In genomic region chr10:92848037-92848440, GRCh38 we compare ENCODE assay signal across 8 cellular contexts. TPM values are rescaled to one million over a fixed set of nuclear protein-coding genes. Genes with fewer than 3 reads are reported as not detected.
DNase-seq lines count a peak whose midpoint lies in the region; ATAC-seq and TF ChIP-seq lines count a peak whose summit lies in the region.

No MANE protein-coding gene starts in this region.

- no peak overlapping the region for H2BK5ac ChIP-seq in IMR-90 (ENCODE audit: low read depth, low read length, poor library complexity, severe bottlenecking)

- peaks cover 6% of the 10 kb centered on the region for H3F3A ChIP-seq in DOHH2 (ENCODE audit: control insufficient read depth, insufficient read depth)

- H3K9me1 ChIP-seq in IMR-90 (ENCODE audit: insufficient read depth, low read length): peaks cover 6% of the 10 kb centered on the region; the same call in 1 of the 2 replicates

- H3K4me3 Mint-ChIP-seq in nephron: peak overlapping the region; percentile 88 to 99 (median 98)

- H2AFZ ChIP-seq in IMR-90 (replicated peaks; ENCODE audit: low read length, poor library complexity): peak overlapping the region; percentile 90

- no peak for TF ChIP-seq CTCF in DOHH2 (IDR thresholded peaks at IDR 0.05; ENCODE audit: low read depth, low read length, poor library complexity, severe bottlenecking)
- no peak for TF ChIP-seq CTCF in IMR-90 (conservative IDR thresholded peaks at IDR 0.05; ENCODE audit: low read depth, low read length)
- TF ChIP-seq CTCF in choroid plexus epithelial cell (conservative IDR thresholded peaks at IDR 0.05; ENCODE audit: low read depth, low read length): no peak
- TF ChIP-seq CTCF in nephron (IDR thresholded peaks at IDR 0.05; ENCODE audit: unreplicated experiment in 3 of 3): no peak

- no peaks in the 10 kb centered on the region for H3K36me3 ChIP-seq in DOHH2 (ENCODE audit: control insufficient read depth, low read length)
- no peaks in the 10 kb centered on the region for H3K36me3 ChIP-seq in IMR-90 (ENCODE audit: control insufficient read depth, insufficient read depth, low read length)

- H4K91ac ChIP-seq in IMR-90 (ENCODE audit: insufficient read depth, low read depth, low read length): peak overlapping the region; percentile 31; the same call in 1 of the 2 replicates

- no peak; the same call in 1 of the 2 replicates for TF ChIP-seq POLR2A in IMR-90 (IDR thresholded peaks at IDR 0.05; ENCODE audit: low read depth, low read length)

- H3K18ac ChIP-seq in IMR-90 (ENCODE audit: low read depth, low read length): peak overlapping the region; percentile 75

- H2BK120ac ChIP-seq in IMR-90 (ENCODE audit: low read depth, low read length): peak overlapping the region; percentile 79

- H3K27ac ChIP-seq in DOHH2 (ENCODE audit: low read depth, low read length): no peak overlapping the region
- H3K27ac ChIP-seq in IMR-90 (ENCODE audit: insufficient read depth, low read length): peak overlapping the region; percentile 53

- dilution Hi-C loops in IMR-90 (cut with HindIII; ENCODE audit: low sequenced_read_pairs, unreplicated experiment): no loop called here

- no peaks in the 10 kb centered on the region for H4K20me1 ChIP-seq in DOHH2 (ENCODE audit: control insufficient read depth, insufficient read depth, low read depth, low read length)
- H4K20me1 ChIP-seq in IMR-90 (ENCODE audit: insufficient read depth, low read length): no peaks in the 10 kb centered on the region

- H3K4me1 ChIP-seq in DOHH2 (ENCODE audit: control insufficient read depth, low read length): peaks cover 23% of the 10 kb centered on the region
- peaks cover 2% of the 10 kb centered on the region; the same call in 1 of the 2 replicates for H3K4me1 ChIP-seq in IMR-90 (ENCODE audit: control insufficient read depth, insufficient read depth, low read length)

- H3K79me2 ChIP-seq in DOHH2 (ENCODE audit: control insufficient read depth, low read length): peaks cover 13% of the 10 kb centered on the region

- CTCF ChIA-PET in IMR-90 (lab: Yijun Ruan, JAX): interaction anchor here (1.0 kb wide), 1 partner anchor 13 kb away, joined by 4 read pairs; no protein-coding TSS in a partner anchor

- WGBS in IMR-90 (ENCODE audit: extremely low coverage in 2 of 2, insufficient read length in 1 of 2), 2 experiments: 1% methylated on average over 25 of the region's 32 CpGs; no CpG with 5 or more reads in 1 of the 2 experiments

- H3K27me3 Mint-ChIP-seq in nephron (ENCODE audit: low read depth): no peaks in the 10 kb centered on the region

- no peak for TF ChIP-seq RAD21 in IMR-90 (IDR thresholded peaks at IDR 0.05; ENCODE audit: low read length)

- H3K27ac Mint-ChIP-seq in nephron: peak overlapping the region; percentile 49 to 84 (median 80)

- H3K9me2 ChIP-seq in DOHH2 (replicated peaks; ENCODE audit: control insufficient read depth, low read length): no peaks in the 10 kb centered on the region

- no peak for ATAC-seq in IMR-90 (ENCODE audit: low read depth)
- no peak for ATAC-seq in HG03097 (IDR thresholded peaks at IDR 0.05; ENCODE audit: low FRiP score, unreplicated experiment)

- intact Hi-C loops in IMR-90 (cut with micrococcal nuclease): no loop called here

- peaks cover 17% of the 10 kb centered on the region for H3K27me3 ChIP-seq in DOHH2 (ENCODE audit: control insufficient read depth, low read length)
- H3K27me3 ChIP-seq in IMR-90 (ENCODE audit: control insufficient read depth, insufficient read depth, low read length): no peaks in the 10 kb centered on the region

- H2AK5ac ChIP-seq in IMR-90 (ENCODE audit: low read depth, low read length): peak overlapping the region; percentile 43; the same call in 1 of the 2 replicates

- in situ Hi-C loops in IMR-90 (cut with MboI; ENCODE audit: low sequenced_read_pairs): no loop called here

- no TSS peak for BruUV-seq in IMR-90 (replicated peaks; lab: Mats Ljungman, UMichigan)

- peak overlapping the region; percentile 72; the same call in 1 of the 2 replicates for H3K14ac ChIP-seq in IMR-90 (replicated peaks; ENCODE audit: low read depth, low read length)

- peak overlapping the region; percentile 84 for H3K4ac ChIP-seq in IMR-90 (ENCODE audit: low read depth, low read length)

- POLR2A ChIA-PET in IMR-90 (lab: Charles Lee; ENCODE audit: unreplicated experiment): interaction anchor here (0.6 kb wide), 3 partner anchors 183 to 224 kb away, joined by 3 to 6 read pairs (median 3); no protein-coding TSS in a partner anchor

- peak overlapping the region; percentile 26; the same call in 1 of the 2 replicates for H3K23ac ChIP-seq in IMR-90 (ENCODE audit: low read depth, low read length)

- no peaks in the 10 kb centered on the region for H3K9me3 Mint-ChIP-seq in nephron

- peak overlapping the region; percentile 78; the same call in 1 of the 2 replicates for H3K56ac ChIP-seq in IMR-90 (ENCODE audit: extremely low read depth, insufficient read depth, low read length)

- H3K9ac ChIP-seq in IMR-90 (ENCODE audit: low read depth, low read length): peak overlapping the region; percentile 57

- H3K36me3 Mint-ChIP-seq in nephron (ENCODE audit: low read depth): no peaks in the 10 kb centered on the region

- no peak for DNase-seq in IMR-90
- peak; percentile 11 for DNase-seq in choroid plexus epithelial cell (ENCODE audit: low read depth)
- no peak for DNase-seq in DMS114 treated with DMSO at 0.1 percent for 48 hours (lab: John Stamatoyannopoulos, UW; ENCODE audit: unreplicated experiment)
- DNase-seq in foreskin melanocyte: no peak
- DNase-seq in NCI-H82 (lab: John Stamatoyannopoulos, UW): no peak

- no peaks in the 10 kb centered on the region for H3K9me3 ChIP-seq in DOHH2 (ENCODE audit: control insufficient read depth, insufficient read depth, low read length)
- H3K9me3 ChIP-seq in IMR-90 (ENCODE audit: control insufficient read depth, insufficient read depth, low read length): no peaks in the 10 kb centered on the region

- peak overlapping the region; percentile 26; the same call in 1 of the 2 replicates for H2BK20ac ChIP-seq in IMR-90 (ENCODE audit: low read depth, low read length)

- H3K79me1 ChIP-seq in IMR-90 (ENCODE audit: low read depth in 1 of 2, low read length in 2 of 2): peaks cover 8 to 14% of the 10 kb centered on the region in 2 experiments; a peak in 3 of 4 replicates

- peaks cover 22% of the 10 kb centered on the region for H3K4me1 Mint-ChIP-seq in nephron

- peak overlapping the region; percentile 81 for H2AK9ac ChIP-seq in IMR-90 (replicated peaks; ENCODE audit: low read depth, low read length, poor library complexity)

- H4K8ac ChIP-seq in IMR-90 (ENCODE audit: low read depth in 2 of 2, low read length in 2 of 2): peak overlapping the region; percentile 50 to 89

- H3K4me2 ChIP-seq in DOHH2 (ENCODE audit: low read length): peak overlapping the region; percentile 97
- H3K4me2 ChIP-seq in IMR-90 (ENCODE audit: low read depth, low read length): peak overlapping the region; percentile 98

- H3K4me3 ChIP-seq in DOHH2 (ENCODE audit: low read length) (peak overlapping the region; percentile 75), IMR-90 (ENCODE audit: insufficient read depth, low read depth, low read length) (peak overlapping the region; percentile 94), choroid plexus epithelial cell (ENCODE audit: low read depth, low read length) (peak overlapping the region; percentile 80)

- H4K5ac ChIP-seq in IMR-90 (ENCODE audit: low read depth, low read length): peak overlapping the region; percentile 64; the same call in 1 of the 2 replicates

- H2BK15ac ChIP-seq in IMR-90 (ENCODE audit: low read depth, low read length): peak overlapping the region; percentile 54; the same call in 1 of the 3 replicates

TF ChIP-seq in IMR-90, 13 proteins besides CTCF, POLR2A, EP300 and RAD21:
- TF ChIP-seq SMC3 (IDR thresholded peaks at IDR 0.05; ENCODE audit: low read depth, low read length) (no peak), MAZ (IDR thresholded peaks at IDR 0.05; ENCODE audit: borderline replicate concordance, low read depth, low read length) (peak; percentile 44; the same call in 1 of the 2 replicates)

RNA-seq across cellular contexts. Expression of gene EXOC6, which starts 0.3 kb away (rescaled TPM):
- 11.5 and 29.2 TPM in 2 replicates for total RNA-seq in IMR-90 (2012; rRNA removed)
- 3.8 and 4.5 TPM in 2 replicates for polyA plus RNA-seq in IMR-90 (2012; rRNA removed)
- 0.80 and 1.0 TPM in 2 replicates for polyA plus RNA-seq in IMR-90 (2012; cell fraction: cytosol; rRNA removed)
- polyA plus RNA-seq in IMR-90 (2012; cell fraction: nucleus; rRNA removed; ENCODE audit: low replicate concordance): 0.49 and 4.0 TPM in 2 replicates
